ENCODE assay signal across 21 cellular contexts in genomic region chr15:90205050-90205848, GRCh38. TPM values are rescaled to one million over a fixed set of nuclear protein-coding genes. Genes with fewer than 3 reads are reported as not detected.
DNase-seq lines count a peak whose midpoint lies in the region; ATAC-seq, FAIRE-seq and TF ChIP-seq lines count a peak whose summit lies in the region.
"Had no signal": no experiment of that assay in that cellular context is flagged by ENCODE, and none has a peak within 500 bp of the region (broad histone marks: within the 10 kb centered on the region; RNA-seq: fewer than 3 reads in every experiment).

No MANE protein-coding gene starts in this region.

- no peak for TF ChIP-seq POLR2A in prostate gland (IDR thresholded peaks at IDR 0.05)

- CTCF ChIA-PET in RWPE1 (lab: Yijun Ruan, JAX): interaction anchor here (1.8 kb wide), 1 partner anchor 16 kb away, joined by 5 read pairs; no protein-coding TSS in a partner anchor

- peaks cover 18% of the 10 kb centered on the region for H3K4me1 ChIP-seq in right cardiac atrium (ENCODE audit: control insufficient read depth, insufficient read depth, low read length)
- H3K4me1 ChIP-seq in kidney (ENCODE audit: control insufficient read depth in 1 of 2, insufficient read depth in 1 of 2, low read depth in 1 of 2, low read length in 2 of 2): peaks cover 13 to 15% of the 10 kb centered on the region in 2 donors
- H3K4me1 ChIP-seq in aorta (ENCODE audit: control insufficient read depth in 1 of 2, insufficient read depth in 2 of 2, low read length in 2 of 2): no peaks in the 10 kb centered on the region
- peaks cover 6% of the 10 kb centered on the region for H3K4me1 ChIP-seq in prostate gland (replicated peaks)

- H3K9me3 ChIP-seq in right cardiac atrium (ENCODE audit: control insufficient read depth, low read length) (no peaks in the 10 kb centered on the region), kidney (ENCODE audit: control insufficient read depth in 1 of 2, low read length in 2 of 2) (no peaks in the 10 kb centered on the region), aorta (ENCODE audit: control insufficient read depth, low read length) (no peaks in the 10 kb centered on the region), prostate gland (no peaks in the 10 kb centered on the region)
- H3K9me3 ChIP-seq: body of pancreas, right lobe of liver, SJCRH30 had no signal

- DNase-seq in right cardiac atrium: peak in 1 of 3 donors; percentile 29
- DNase-seq in left cardiac atrium: no peak
- no peak for DNase-seq in RWPE1 (ENCODE audit: low spot score)
- peak; percentile 56 for DNase-seq in kidney
- peak; percentile 26 to 34 for DNase-seq in aorta
- DNase-seq in prostate gland (ENCODE audit: low spot score): no peak
- no peak for DNase-seq in RCC 7860 (ENCODE audit: low spot score)
- DNase-seq: activated naive CD8-positive, alpha-beta T cell treated with anti-CD3 and anti-CD28 coated beads for 36 hours; activated T-cell treated with anti-CD3 and anti-CD28 coated beads, Interleukin-2, amount 50 U/mL, for 72 hours; CD4-positive, alpha-beta memory T cell; foreskin keratinocyte; NCI-H446; SJCRH30; stimulated activated naive CD4-positive, alpha-beta T cell; T-helper 2 cell had no signal

- intact Hi-C loops in right cardiac atrium (cut with DNase I) (no loop called here), left cardiac atrium (cut with DNase I) (no loop called here), kidney (cut with DNase I) (no loop called here), aorta (cut with DNase I) (no loop called here), prostate gland (cut with DNase I) (no loop called here)

- FAIRE-seq in kidney (lab: Jason Lieb, UNC): no peak
- FAIRE-seq in RCC 7860 (lab: Jason Lieb, UNC): no peak

- H3K27ac ChIP-seq in right cardiac atrium (ENCODE audit: low read length) (peak overlapping the region; percentile 53), RWPE1 (peak overlapping the region; percentile 100), kidney (ENCODE audit: low read depth in 2 of 2, low read length in 2 of 2) (no peak overlapping the region), aorta (ENCODE audit: low read depth in 1 of 2, low read length in 2 of 2) (no peak overlapping the region), prostate gland (no peak overlapping the region)
- H3K27ac ChIP-seq: body of pancreas, coronary artery, foreskin keratinocyte, right lobe of liver, SJCRH30 had no signal

- H3K27me3 ChIP-seq in right cardiac atrium (ENCODE audit: control insufficient read depth, insufficient read depth) (no peaks in the 10 kb centered on the region), aorta (ENCODE audit: control insufficient read depth in 1 of 2, insufficient read depth in 2 of 2, low read length in 1 of 2) (no peaks in the 10 kb centered on the region), prostate gland (replicated peaks; ENCODE audit: insufficient read depth) (no peaks in the 10 kb centered on the region)
- H3K27me3 ChIP-seq: body of pancreas, foreskin keratinocyte, right lobe of liver had no signal

- H3K4me3 ChIP-seq in right cardiac atrium (ENCODE audit: low read length) (no peak overlapping the region), kidney (ENCODE audit: low read length in 2 of 2) (no peak overlapping the region), aorta (ENCODE audit: low read length in 2 of 2) (no peak overlapping the region), prostate gland (no peak overlapping the region)
- H3K4me3 ChIP-seq: body of pancreas, coronary artery, right lobe of liver, SJCRH30 had no signal

- ATAC-seq in right cardiac atrium (no peak), left cardiac atrium (no peak), aorta (ENCODE audit: low FRiP score) (no peak), HG03521 (IDR thresholded peaks at IDR 0.05; ENCODE audit: unreplicated experiment) (no peak)
- ATAC-seq: activated CD4-positive, CD25-positive, alpha-beta regulatory T cell treated with anti-CD3 and anti-CD28 coated beads, Interleukin-2, amount 50 U/mL, for 24 hours; activated T-cell treated with anti-CD3 and anti-CD28 coated beads, Interleukin-2, amount 50 U/mL, for 72 hours; body of pancreas; foreskin keratinocyte had no signal

- no peak for TF ChIP-seq CTCF in RWPE1 (conservative IDR thresholded peaks at IDR 0.05; ENCODE audit: low read depth)
- TF ChIP-seq CTCF in kidney (IDR thresholded peaks at IDR 0.05; ENCODE audit: borderline replicate concordance, extremely low read depth, insufficient read depth): no peak
- no peak for TF ChIP-seq CTCF in prostate gland (IDR thresholded peaks at IDR 0.05)

- 78% methylated on average over 10 of the region's 10 CpGs for WGBS in right cardiac atrium
- WGBS in aorta, 2 donors: 85 to 90% methylated on average over 10 of the region's 10 CpGs
- 80% methylated on average over 10 of the region's 10 CpGs for WGBS in prostate gland

- H3K9ac ChIP-seq in kidney (ENCODE audit: low read length in 2 of 2): no peak overlapping the region

- POLR2A ChIA-PET in RWPE1 (lab: Yijun Ruan, JAX; ENCODE audit: low non-redundant PET): no interaction called here

- H3K36me3 ChIP-seq in kidney (ENCODE audit: control insufficient read depth in 1 of 2, insufficient read depth in 2 of 2, low read length in 2 of 2) (peaks cover 3 to 4% of the 10 kb centered on the region in 2 donors), aorta (ENCODE audit: control insufficient read depth in 1 of 2, insufficient read depth in 2 of 2, low read length in 1 of 2) (no peaks in the 10 kb centered on the region), prostate gland (no peaks in the 10 kb centered on the region)
- H3K36me3 ChIP-seq: right lobe of liver, SJCRH30 had no signal

RNA-seq across cellular contexts. Expression of gene SEMA4B, which starts 4.1 kb away (rescaled TPM):
- total RNA-seq in right cardiac atrium (10 to 100 TPM; 32.6 to 39.6 (median 33.5) TPM), left cardiac atrium (10 to 100 TPM; 26.2 to 41.2 TPM), kidney (190 TPM), aorta (10 to 100 TPM; 19.5 to 30.4 TPM), prostate gland (10 to 100 TPM; 96.1 to 99.6 TPM)
- polyA plus RNA-seq in right cardiac atrium (16.4 TPM), kidney (ENCODE audit: insufficient read depth, low read depth, low replicate concordance) (28.7 TPM), aorta (10 to 100 TPM in 1 of 2 donors, 1 to 10 TPM in 1; 9.7 to 10.8 TPM)

RNA-seq across cellular contexts. Expression of gene CIB1, which starts 28.5 kb away (rescaled TPM):
- 10 to 100 TPM; 69.5 to 70.7 (median 70.1) TPM for total RNA-seq in right cardiac atrium
- polyA plus RNA-seq in right cardiac atrium: 95.8 TPM
- 10 to 100 TPM; 53.2 to 55.0 TPM for total RNA-seq in left cardiac atrium
- total RNA-seq in kidney: 158 TPM
- polyA plus RNA-seq in kidney (ENCODE audit: insufficient read depth, low read depth, low replicate concordance): 321 TPM
- 10 to 100 TPM; 35.5 to 54.7 TPM for total RNA-seq in aorta
- 100 to 1,000 TPM in 1 of 2 donors, 10 to 100 TPM in 1; 94.2 to 128 TPM for polyA plus RNA-seq in aorta
- total RNA-seq in prostate gland: 100 to 1,000 TPM in 1 of 2 donors, 10 to 100 TPM in 1; 48.3 to 104 TPM

RNA-seq across cellular contexts. Expression of gene GDPGP1, which starts 28.8 kb away (rescaled TPM):
- total RNA-seq in right cardiac atrium (10 to 100 TPM; 10.6 to 20.5 (median 15.6) TPM), left cardiac atrium (10 to 100 TPM in 1 of 2 donors, 1 to 10 TPM in 1; 9.4 to 11.9 TPM), kidney (15.3 TPM), aorta (1 to 10 TPM; 3.3 to 7.1 TPM), prostate gland (10 to 100 TPM; 15.4 to 21.5 TPM)
- polyA plus RNA-seq in right cardiac atrium (6.5 TPM), kidney (ENCODE audit: insufficient read depth, low read depth, low replicate concordance) (4.8 TPM), aorta (1 to 10 TPM; 1.3 to 2.1 TPM)

RNA-seq across cellular contexts. Expression of gene TTLL13, which starts 44.1 kb away (rescaled TPM):
- total RNA-seq in right cardiac atrium (under 1 TPM in 2 of 4 donors, not detected in 2; 0.24 to 0.54 TPM), left cardiac atrium (not detected), kidney (0.54 TPM), aorta (not detected), prostate gland (under 1 TPM in 1 of 2 donors, not detected in 1; 0.51 TPM)
- polyA plus RNA-seq in right cardiac atrium (0.72 TPM), kidney (ENCODE audit: insufficient read depth, low read depth, low replicate concordance) (0.88 TPM), aorta (not detected)
- total RNA-seq: body of pancreas, foreskin keratinocyte, omental fat pad, SJCRH30 had no signal
- polyA plus RNA-seq: CD4-positive, alpha-beta memory T cell; foreskin keratinocyte had no signal

Comparison
In these comparisons a context has a peak if more than half of its experiments do, and no peak if none do; other contexts are left out.
1. DNase-seq: peak in kidney (single experiment) and aorta (2 of 2); none in left cardiac atrium (single experiment), RWPE1 (single experiment), prostate gland (single experiment) and RCC 7860 (single experiment).
2. H3K27ac ChIP-seq: peak in right cardiac atrium (single experiment) and RWPE1 (single experiment); none in kidney (0 of 2), aorta (0 of 2) and prostate gland (0 of 2).